23 cellular contexts compared by ENCODE assay signal in the genomic region with DNA sequence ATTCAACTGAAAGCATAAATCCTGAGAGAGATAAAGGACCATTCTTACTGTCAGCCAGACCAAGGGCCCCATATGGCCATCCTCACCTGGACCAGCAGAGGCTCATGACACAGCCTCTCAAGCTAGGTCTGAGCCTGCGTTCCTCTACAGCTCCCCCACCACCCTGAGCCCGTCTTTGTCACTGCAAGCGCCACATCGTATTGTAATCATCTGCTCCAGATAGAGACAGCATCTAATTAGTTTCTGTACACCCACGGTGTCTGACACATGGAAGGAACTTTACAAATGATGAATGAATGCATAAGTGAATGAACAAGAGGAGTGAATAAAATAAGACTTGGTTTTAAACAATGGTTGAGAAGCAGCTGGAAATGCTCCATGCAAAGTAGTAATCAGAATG.
"Had no signal": no experiment of that assay in that cellular context is flagged by ENCODE, and none has a peak within 500 bp of the region (broad histone marks: within the 10 kb centered on the region; RNA-seq: fewer than 3 reads in every experiment).

No MANE protein-coding gene starts in this region.

- ATAC-seq: activated T-cell treated with anti-CD3 and anti-CD28 coated beads, Interleukin-2, amount 50 U/mL, for 4 hours; body of pancreas; left lung had no signal

- H3K4me3 ChIP-seq: body of pancreas, left lung, lung, spleen, testis, uterus had no signal

- H3K9me3 ChIP-seq: body of pancreas, left lung, testis, uterus had no signal

- FAIRE-seq: endometrium, TTC549 had no signal

- H3K27me3 ChIP-seq: body of pancreas, left lung, spleen, testis, uterus had no signal

- H3K4me3 Mint-ChIP-seq: activated naive CD8-positive, alpha-beta T cell treated with anti-CD3 and anti-CD28 coated beads, Interleukin-2, amount 10 ng/mL, durations not matched to agents 7 days and 5 days; activated T-cell treated with anti-CD3 and anti-CD28 coated beads, Interleukin-2, amount 50 U/mL, for 4 hours; immature natural killer cell had no signal

- DNase-seq: activated CD4-positive, alpha-beta T cell treated with anti-CD3 and anti-CD28 coated beads for 4 hours; activated CD4-positive, alpha-beta T cell treated with anti-CD3 and anti-CD28 coated beads, Interleukin-2, amount 50 U/mL, for 48 hours; activated CD4-positive, CD25-positive, alpha-beta regulatory T cell; activated CD8-positive, alpha-beta memory T cell treated with anti-CD3 and anti-CD28 coated beads, Interleukin-2, amount 50 U/mL, for 48 hours; activated naive CD4-positive, alpha-beta T cell; activated naive CD8-positive, alpha-beta T cell treated with anti-CD3 and anti-CD28 coated beads, Interleukin-2, amount 10 ng/mL, durations not matched to agents 7 days and 5 days; activated T-cell treated with anti-CD3 and anti-CD28 coated beads, Interleukin-2, amount 50 U/mL, for 4 hours; body of pancreas; foreskin fibroblast; immature natural killer cell; kidney glomerular epithelial cell; left lung; naive B cell; spleen; stimulated activated CD4-positive, alpha-beta T cell treated with anti-CD3 and anti-CD28 coated beads, Interleukin-4, amount 100 ng/mL, for 1 hour; stimulated activated naive CD4-positive, alpha-beta T cell; testis; trophoblast cell; uterus had no signal

- H3K36me3 ChIP-seq: left lung, uterus had no signal

- H3K27me3 Mint-ChIP-seq: activated naive CD8-positive, alpha-beta T cell treated with anti-CD3 and anti-CD28 coated beads, Interleukin-2, amount 10 ng/mL, durations not matched to agents 7 days and 5 days; naive B cell had no signal

- H3K27ac ChIP-seq: left lung, spleen, testis, uterus had no signal

- H3K27ac Mint-ChIP-seq: activated naive CD8-positive, alpha-beta T cell treated with anti-CD3 and anti-CD28 coated beads, Interleukin-2, amount 10 ng/mL, durations not matched to agents 7 days and 5 days; activated T-helper 2 cell treated with anti-CD3 and anti-CD28 coated beads, Interferon-gamma antibody, Interleukin-2, Interleukin-4, amounts not matched to agents 10 μg/mL and 5 μg/mL and 100 μg/mL, durations not matched to agents 14 hours and 24 hours and 36 hours; immature natural killer cell had no signal

- H3K4me1 Mint-ChIP-seq: activated naive CD8-positive, alpha-beta T cell treated with anti-CD3 and anti-CD28 coated beads, Interleukin-2, amount 10 ng/mL, durations not matched to agents 7 days and 5 days; immature natural killer cell; naive B cell had no signal

- H3K4me1 ChIP-seq: testis, uterus had no signal
